Comparison of ENCODE assay signal across 11 cellular contexts in genomic region chr12:75289678-75290200, GRCh38. TPM values are rescaled to one million over a fixed set of nuclear protein-coding genes. Genes with fewer than 3 reads are reported as not detected.
A peak's percentile ranks its signal among the peaks of the same experiment; 100 is the strongest.
DNase-seq lines count a peak whose midpoint lies in the region; ATAC-seq and TF ChIP-seq lines count a peak whose summit lies in the region.
"Had no signal": no experiment of that assay in that cellular context is flagged by ENCODE, and none has a peak within 500 bp of the region (broad histone marks: within the 10 kb centered on the region; RNA-seq: fewer than 3 reads in every experiment).

No MANE protein-coding gene starts in this region.

- H3K27ac Mint-ChIP-seq in CD8-positive, alpha-beta T cell, result no peak overlapping the region
- H3K27ac Mint-ChIP-seq: dendritic cell treated with granulocyte-macrophage colony-stimulating factor and Interleukin-4, amounts not matched to agents 40 ng/mL and 50 ng/mL, for 4 days had no signal

- H3K4me3 Mint-ChIP-seq in CD8-positive, alpha-beta T cell, result no peak overlapping the region
- H3K4me3 Mint-ChIP-seq: CD4-positive, alpha-beta memory T cell; dendritic cell treated with granulocyte-macrophage colony-stimulating factor and Interleukin-4, amounts not matched to agents 40 ng/mL and 50 ng/mL, for 4 days had no signal

- DNase-seq in left ventricle myocardium inferior (no peak), Right ventricle myocardium superior (no peak), RKO (ENCODE audit: low spot score) (peak; percentile 57), fibroblast of the aortic adventitia (ENCODE audit: low read depth) (peak; percentile 59), germinal center (ENCODE audit: low spot score) (no peak)
- no peak for DNase-seq in stimulated activated CD4-positive, alpha-beta T cell treated with anti-CD3 and anti-CD28 coated beads, Interleukin-15, amount 100 ng/mL, for 24 hours
- no peak for DNase-seq in CD8-positive, alpha-beta T cell
- DNase-seq: midbrain had no signal

- no peaks in the 10 kb centered on the region for H3K9me3 ChIP-seq in left ventricle myocardium inferior (replicated peaks)
- no peaks in the 10 kb centered on the region for H3K9me3 ChIP-seq in CD8-positive, alpha-beta T cell (ENCODE audit: low read length)

- no peak for ATAC-seq in Right ventricle myocardium superior (ENCODE audit: poor library complexity)
- no peak for ATAC-seq in GM21528 (IDR thresholded peaks at IDR 0.05; ENCODE audit: low FRiP score, unreplicated experiment)
- no peak for ATAC-seq in CD8-positive, alpha-beta T cell

- POLR2A ChIA-PET in CD8-positive, alpha-beta T cell (lab: Charles Lee), result no interaction called here

- intact Hi-C loops in left ventricle myocardium inferior (cut with micrococcal nuclease) (no loop called here), Right ventricle myocardium superior (cut with DNase I) (no loop called here)
- intact Hi-C loops in CD8-positive, alpha-beta T cell (cut with DNase I, micrococcal nuclease), result loop anchor here in 1 of 2 experiments (2.0 kb wide), 1 partner anchor 603 kb away; no protein-coding TSS in a partner anchor

- no peaks in the 10 kb centered on the region for H3K4me1 Mint-ChIP-seq in CD8-positive, alpha-beta T cell (ENCODE audit: low read depth)

- TF ChIP-seq CTCF in left ventricle myocardium inferior (IDR thresholded peaks at IDR 0.05; ENCODE audit: borderline replicate concordance) (peak; percentile 19), fibroblast of the aortic adventitia (IDR thresholded peaks at IDR 0.05; ENCODE audit: insufficient read depth, low read length) (peak; percentile 47)
- TF ChIP-seq CTCF in CD8-positive, alpha-beta T cell (IDR thresholded peaks at IDR 0.05), result no peak

- no peaks in the 10 kb centered on the region for H3K36me3 Mint-ChIP-seq in CD8-positive, alpha-beta T cell
- H3K36me3 Mint-ChIP-seq: CD4-positive, alpha-beta memory T cell had no signal

- H3K4me3 ChIP-seq in left ventricle myocardium inferior, result no peak overlapping the region
- no peak overlapping the region for H3K4me3 ChIP-seq in fibroblast of the aortic adventitia (ENCODE audit: low read depth, low read length)
- no peak overlapping the region for H3K4me3 ChIP-seq in CD8-positive, alpha-beta T cell (ENCODE audit: low read depth, low read length)

- no peaks in the 10 kb centered on the region for H3K9me3 Mint-ChIP-seq in CD8-positive, alpha-beta T cell
- H3K9me3 Mint-ChIP-seq: dendritic cell treated with granulocyte-macrophage colony-stimulating factor and Interleukin-4, amounts not matched to agents 40 ng/mL and 50 ng/mL, for 4 days had no signal

- no peaks in the 10 kb centered on the region for H3K27me3 ChIP-seq in left ventricle myocardium inferior (ENCODE audit: low read depth)
- H3K27me3 ChIP-seq in CD8-positive, alpha-beta T cell (ENCODE audit: insufficient read depth, low read length), result no peaks in the 10 kb centered on the region

- H3K27me3 Mint-ChIP-seq in CD8-positive, alpha-beta T cell (ENCODE audit: low read depth), result no peaks in the 10 kb centered on the region
- H3K27me3 Mint-ChIP-seq: CD4-positive, alpha-beta memory T cell; dendritic cell treated with granulocyte-macrophage colony-stimulating factor and Interleukin-4, amounts not matched to agents 40 ng/mL and 50 ng/mL, for 4 days had no signal

- H3K4me1 ChIP-seq in left ventricle myocardium inferior, result no peaks in the 10 kb centered on the region
- H3K4me1 ChIP-seq in CD8-positive, alpha-beta T cell (ENCODE audit: insufficient read depth, low read length), result no peaks in the 10 kb centered on the region

- H3K27ac ChIP-seq in left ventricle myocardium inferior (replicated peaks), result no peak overlapping the region
- H3K27ac ChIP-seq in CD8-positive, alpha-beta T cell (ENCODE audit: low read depth, low read length), result no peak overlapping the region

- H3K36me3 ChIP-seq in left ventricle myocardium inferior, result no peaks in the 10 kb centered on the region
- H3K36me3 ChIP-seq in CD8-positive, alpha-beta T cell (ENCODE audit: insufficient read depth, low read length), result no peaks in the 10 kb centered on the region

- CTCF ChIA-PET in CD8-positive, alpha-beta T cell (lab: Charles Lee), result no interaction called here

RNA-seq across cellular contexts. Expression of gene CAPS2, which starts 40.4 kb away (rescaled TPM):
- 13.4 TPM for total RNA-seq in left ventricle myocardium inferior
- total RNA-seq in Right ventricle myocardium superior, result 14.4 TPM
- 12.9 and 18.1 TPM in 2 replicates for total RNA-seq in fibroblast of the aortic adventitia (ENCODE audit: low replicate concordance)
- 1 to 10 TPM; 1.5 to 2.2 TPM for total RNA-seq in CD8-positive, alpha-beta T cell

RNA-seq across cellular contexts. Expression of gene GLIPR1L1, which starts 44.7 kb away (rescaled TPM):
- not detected for total RNA-seq in left ventricle myocardium inferior
- total RNA-seq in Right ventricle myocardium superior, result not detected
- total RNA-seq in fibroblast of the aortic adventitia (ENCODE audit: low replicate concordance), result not detected in 2 replicates
- total RNA-seq in CD8-positive, alpha-beta T cell, result not detected
- total RNA-seq: CD4-positive, alpha-beta memory T cell had no signal

Comparison
In these comparisons a context has a peak if more than half of its experiments do, and no peak if none do; other contexts are left out.
1. DNase-seq: peak in RKO (single experiment) and fibroblast of the aortic adventitia (single experiment); none in left ventricle myocardium inferior (single experiment), Right ventricle myocardium superior (single experiment), stimulated activated CD4-positive, alpha-beta T cell treated with anti-CD3 and anti-CD28 coated beads, Interleukin-15, amount 100 ng/mL, for 24 hours (single experiment), germinal center (single experiment) and CD8-positive, alpha-beta T cell (0 of 7).